Comparison of ENCODE assay signal across 1 cellular context in the genomic region with DNA sequence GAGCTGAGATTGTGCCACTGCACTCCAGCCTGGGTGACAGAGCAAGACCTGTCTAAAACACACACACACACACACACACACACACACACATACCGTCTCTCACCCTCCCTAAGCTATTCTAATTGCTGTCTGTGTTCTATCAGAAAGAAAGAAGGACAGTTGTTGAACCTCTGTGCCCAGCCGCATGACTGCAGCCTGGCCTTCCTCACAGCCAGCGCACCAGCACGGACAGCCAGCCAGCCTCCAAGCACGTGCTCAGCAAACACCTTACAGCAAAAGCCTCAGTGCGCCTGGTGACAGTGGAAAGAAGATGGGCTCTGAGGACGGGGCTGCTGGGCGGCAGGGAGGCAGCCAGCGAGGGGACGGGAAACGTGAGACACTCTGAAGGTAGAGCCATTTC.
TF ChIP-seq lines count a peak whose summit lies in the region.

No MANE protein-coding gene starts in this region.

TF ChIP-seq in H1, 55 proteins besides CTCF, POLR2A, EP300 and RAD21:
- TF ChIP-seq TCF12 (IDR thresholded peaks at IDR 0.05; ENCODE audit: low read depth, low read length) (no peak), SRF (IDR thresholded peaks at IDR 0.05; ENCODE audit: low read depth, low read length) (no peak), GTF2F1 (IDR thresholded peaks at IDR 0.05; ENCODE audit: borderline replicate concordance, low read depth, low read length) (no peak), JUND (IDR thresholded peaks at IDR 0.05; ENCODE audit: low read length) (no peak), CHD7 (IDR thresholded peaks at IDR 0.05; ENCODE audit: insufficient replicate concordance, low read length) (no peak), HDAC2 (IDR thresholded peaks at IDR 0.05; ENCODE audit: borderline replicate concordance in 1 of 2, low read depth in 2 of 2, low read length in 2 of 2) (no peak)
- TF ChIP-seq, protein P1, sequence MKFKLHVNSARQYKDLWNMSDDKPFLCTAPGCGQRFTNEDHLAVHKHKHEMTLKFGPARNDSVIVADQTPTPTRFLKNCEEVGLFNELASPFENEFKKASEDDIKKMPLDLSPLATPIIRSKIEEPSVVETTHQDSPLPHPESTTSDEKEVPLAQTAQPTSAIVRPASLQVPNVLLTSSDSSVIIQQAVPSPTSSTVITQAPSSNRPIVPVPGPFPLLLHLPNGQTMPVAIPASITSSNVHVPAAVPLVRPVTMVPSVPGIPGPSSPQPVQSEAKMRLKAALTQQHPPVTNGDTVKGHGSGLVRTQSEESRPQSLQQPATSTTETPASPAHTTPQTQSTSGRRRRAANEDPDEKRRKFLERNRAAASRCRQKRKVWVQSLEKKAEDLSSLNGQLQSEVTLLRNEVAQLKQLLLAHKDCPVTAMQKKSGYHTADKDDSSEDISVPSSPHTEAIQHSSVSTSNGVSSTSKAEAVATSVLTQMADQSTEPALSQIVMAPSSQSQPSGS (IDR thresholded peaks at IDR 0.05; ENCODE audit: low read length) = no peak
TF ChIP-seq in H1: peak in this region for 0.
